1 cellular context compared by ENCODE assay signal in genomic region chr17:72392056-72393010, GRCh38.
TF ChIP-seq lines count a peak whose summit lies in the region.

No MANE protein-coding gene starts in this region.

TF ChIP-seq in HepG2, 621 proteins besides CTCF, POLR2A, EP300 and RAD21 (continued from another document and continues in another):
- no peak for TF ChIP-seq FUBP1 (CRISPR knock-in tag; IDR thresholded peaks at IDR 0.05; ENCODE audit: borderline replicate concordance)
- TF ChIP-seq RXRB (CRISPR knock-in tag; IDR thresholded peaks at IDR 0.05; ENCODE audit: borderline replicate concordance), result peak; percentile 50; the same call in 1 of the 2 replicates
- TF ChIP-seq HNRNPLL (IDR thresholded peaks at IDR 0.05; ENCODE audit: low read depth, low read length, poor library complexity, severe bottlenecking), result no peak
- no peak for TF ChIP-seq ZFY (CRISPR knock-in tag; IDR thresholded peaks at IDR 0.05)
- peak; percentile 30; the same call in 1 of the 2 replicates for TF ChIP-seq ZMYM4 (CRISPR knock-in tag; IDR thresholded peaks at IDR 0.05)
- TF ChIP-seq ZFP36 (IDR thresholded peaks at IDR 0.05; ENCODE audit: borderline replicate concordance, low read depth, low read length, partially characterized antibody), result no peak
- TF ChIP-seq FOXA3 (CRISPR knock-in tag; IDR thresholded peaks at IDR 0.05), result 0 out of 2 replicates have a peak, but pooled peaks have one; percentile 12
- TF ChIP-seq ZNF274 (CRISPR knock-in tag; IDR thresholded peaks at IDR 0.05), result no peak
- peak; percentile 17 for TF ChIP-seq RBM22 (optimal IDR thresholded peaks at IDR 0.05; ENCODE audit: low read length)
- TF ChIP-seq ZNF777 (CRISPR knock-in tag; IDR thresholded peaks at IDR 0.05), result no peak
- peak; percentile 34; the same call in 1 of the 2 replicates for TF ChIP-seq ZNF362 (CRISPR knock-in tag; IDR thresholded peaks at IDR 0.05; ENCODE audit: borderline replicate concordance)
- no peak for TF ChIP-seq PHF8 (CRISPR knock-in tag; IDR thresholded peaks at IDR 0.05)
- peak; percentile 63 to 78 for TF ChIP-seq MAFK (conservative IDR thresholded peaks at IDR 0.05 in 1 of 2, IDR thresholded peaks at IDR 0.05 in 1 of 2; ENCODE audit: low read length in 2 of 2)
- no peak for TF ChIP-seq ZNF354B (CRISPR knock-in tag; IDR thresholded peaks at IDR 0.05)
- TF ChIP-seq, protein P1, sequence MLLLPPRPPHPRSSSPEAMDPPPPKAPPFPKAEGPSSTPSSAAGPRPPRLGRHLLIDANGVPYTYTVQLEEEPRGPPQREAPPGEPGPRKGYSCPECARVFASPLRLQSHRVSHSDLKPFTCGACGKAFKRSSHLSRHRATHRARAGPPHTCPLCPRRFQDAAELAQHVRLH (CRISPR knock-in tag; IDR thresholded peaks at IDR 0.05; ENCODE audit: borderline replicate concordance, low read depth), result 0 out of 2 replicates have a peak, but pooled peaks have one; percentile 33
- no peak for TF ChIP-seq SAFB2 (CRISPR knock-in tag; IDR thresholded peaks at IDR 0.05; ENCODE audit: borderline replicate concordance, low read depth)
- TF ChIP-seq HNF4A (CRISPR knock-in tag; IDR thresholded peaks at IDR 0.05), result peak; percentile 52
- TF ChIP-seq ZNF441 (CRISPR knock-in tag; IDR thresholded peaks at IDR 0.05; ENCODE audit: borderline replicate concordance), result no peak
- TF ChIP-seq, protein P2, sequence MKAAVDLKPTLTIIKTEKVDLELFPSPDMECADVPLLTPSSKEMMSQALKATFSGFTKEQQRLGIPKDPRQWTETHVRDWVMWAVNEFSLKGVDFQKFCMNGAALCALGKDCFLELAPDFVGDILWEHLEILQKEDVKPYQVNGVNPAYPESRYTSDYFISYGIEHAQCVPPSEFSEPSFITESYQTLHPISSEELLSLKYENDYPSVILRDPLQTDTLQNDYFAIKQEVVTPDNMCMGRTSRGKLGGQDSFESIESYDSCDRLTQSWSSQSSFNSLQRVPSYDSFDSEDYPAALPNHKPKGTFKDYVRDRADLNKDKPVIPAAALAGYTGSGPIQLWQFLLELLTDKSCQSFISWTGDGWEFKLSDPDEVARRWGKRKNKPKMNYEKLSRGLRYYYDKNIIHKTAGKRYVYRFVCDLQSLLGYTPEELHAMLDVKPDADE (CRISPR knock-in tag; IDR thresholded peaks at IDR 0.05), result no peak
- TF ChIP-seq SOX13 (IDR thresholded peaks at IDR 0.05), result no peak
- TF ChIP-seq SOX13 (CRISPR knock-in tag; conservative IDR thresholded peaks at IDR 0.05 in 1 of 2, IDR thresholded peaks at IDR 0.05 in 1 of 2), result peak in 1 of 2 experiments; percentile 39; a peak in 1 of 4 replicates
- no peak for TF ChIP-seq ATF1 (CRISPR knock-in tag; IDR thresholded peaks at IDR 0.05)
- no peak for TF ChIP-seq ZNF407 (CRISPR knock-in tag; IDR thresholded peaks at IDR 0.05; ENCODE audit: not compliant biosample characterization)
- no peak for TF ChIP-seq JUND (CRISPR knock-in tag; IDR thresholded peaks at IDR 0.05)
- TF ChIP-seq KMT2B (CRISPR knock-in tag; IDR thresholded peaks at IDR 0.05), result no peak
- no peak for TF ChIP-seq ZNF782 (CRISPR knock-in tag; IDR thresholded peaks at IDR 0.05; ENCODE audit: borderline replicate concordance)
- TF ChIP-seq SOX5 (CRISPR knock-in tag; IDR thresholded peaks at IDR 0.05; ENCODE audit: borderline replicate concordance), result peak; percentile 18; the same call in 1 of the 2 replicates
- TF ChIP-seq ZNF564 (CRISPR knock-in tag; IDR thresholded peaks at IDR 0.05), result no peak
- TF ChIP-seq ZNF263 (CRISPR knock-in tag; IDR thresholded peaks at IDR 0.05), result peak; percentile 86
- TF ChIP-seq NFKB2 (CRISPR knock-in tag; IDR thresholded peaks at IDR 0.05; ENCODE audit: borderline replicate concordance), result no peak
- TF ChIP-seq KDM4B (CRISPR knock-in tag; IDR thresholded peaks at IDR 0.05), result peak; percentile 41; the same call in 1 of the 2 replicates
- TF ChIP-seq FOSL2 (CRISPR knock-in tag; IDR thresholded peaks at IDR 0.05), result no peak; the same call in 1 of the 2 replicates
- TF ChIP-seq ARID5B (CRISPR knock-in tag; IDR thresholded peaks at IDR 0.05), result peak; percentile 57; the same call in 1 of the 2 replicates
- no peak for TF ChIP-seq ZSCAN5A (CRISPR knock-in tag; IDR thresholded peaks at IDR 0.05; ENCODE audit: borderline replicate concordance)
- TF ChIP-seq ZNF256 (CRISPR knock-in tag; conservative IDR thresholded peaks at IDR 0.05), result no peak
- TF ChIP-seq, protein P3, sequence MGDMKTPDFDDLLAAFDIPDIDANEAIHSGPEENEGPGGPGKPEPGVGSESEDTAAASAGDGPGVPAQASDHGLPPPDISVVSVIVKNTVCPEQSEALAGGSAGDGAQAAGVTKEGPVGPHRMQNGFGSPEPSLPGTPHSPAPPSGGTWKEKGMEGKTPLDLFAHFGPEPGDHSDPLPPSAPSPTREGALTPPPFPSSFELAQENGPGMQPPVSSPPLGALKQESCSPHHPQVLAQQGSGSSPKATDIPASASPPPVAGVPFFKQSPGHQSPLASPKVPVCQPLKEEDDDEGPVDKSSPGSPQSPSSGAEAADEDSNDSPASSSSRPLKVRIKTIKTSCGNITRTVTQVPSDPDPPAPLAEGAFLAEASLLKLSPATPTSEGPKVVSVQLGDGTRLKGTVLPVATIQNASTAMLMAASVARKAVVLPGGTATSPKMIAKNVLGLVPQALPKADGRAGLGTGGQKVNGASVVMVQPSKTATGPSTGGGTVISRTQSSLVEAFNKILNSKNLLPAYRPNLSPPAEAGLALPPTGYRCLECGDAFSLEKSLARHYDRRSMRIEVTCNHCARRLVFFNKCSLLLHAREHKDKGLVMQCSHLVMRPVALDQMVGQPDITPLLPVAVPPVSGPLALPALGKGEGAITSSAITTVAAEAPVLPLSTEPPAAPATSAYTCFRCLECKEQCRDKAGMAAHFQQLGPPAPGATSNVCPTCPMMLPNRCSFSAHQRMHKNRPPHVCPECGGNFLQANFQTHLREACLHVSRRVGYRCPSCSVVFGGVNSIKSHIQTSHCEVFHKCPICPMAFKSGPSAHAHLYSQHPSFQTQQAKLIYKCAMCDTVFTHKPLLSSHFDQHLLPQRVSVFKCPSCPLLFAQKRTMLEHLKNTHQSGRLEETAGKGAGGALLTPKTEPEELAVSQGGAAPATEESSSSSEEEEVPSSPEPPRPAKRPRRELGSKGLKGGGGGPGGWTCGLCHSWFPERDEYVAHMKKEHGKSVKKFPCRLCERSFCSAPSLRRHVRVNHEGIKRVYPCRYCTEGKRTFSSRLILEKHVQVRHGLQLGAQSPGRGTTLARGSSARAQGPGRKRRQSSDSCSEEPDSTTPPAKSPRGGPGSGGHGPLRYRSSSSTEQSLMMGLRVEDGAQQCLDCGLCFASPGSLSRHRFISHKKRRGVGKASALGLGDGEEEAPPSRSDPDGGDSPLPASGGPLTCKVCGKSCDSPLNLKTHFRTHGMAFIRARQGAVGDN (CRISPR knock-in tag; IDR thresholded peaks at IDR 0.05), result peak; percentile 69
- no peak for TF ChIP-seq GTF2F1 (IDR thresholded peaks at IDR 0.05; ENCODE audit: low read length)
- TF ChIP-seq RARA (CRISPR knock-in tag; IDR thresholded peaks at IDR 0.05), result peak; percentile 81
